In genomic region chr5:42880621-42881020, GRCh38 we compare ENCODE assay signal across 23 cellular contexts.
"Had no signal": no experiment of that assay in that cellular context is flagged by ENCODE, and none has a peak within 500 bp of the region (broad histone marks: within the 10 kb centered on the region; RNA-seq: fewer than 3 reads in every experiment).

No MANE protein-coding gene starts in this region.

- H3K9me3 ChIP-seq: gastroesophageal sphincter, left lung, lower lobe of right lung, suprapubic skin, thyroid gland, upper lobe of left lung, uterus had no signal

- H3K27ac Mint-ChIP-seq: immature natural killer cell; memory B cell; mesothelial cell of epicardium; natural killer cell; stimulated activated effector memory CD8-positive, alpha-beta T cell treated with anti-CD3 and anti-CD28 coated beads, Interleukin-12 subunit alpha, Interleukin-12 subunit beta, amount 100 ng/mL, for 72 hours had no signal

- DNase-seq: dorsolateral prefrontal cortex; effector CD8-positive, alpha-beta T cell; foreskin fibroblast; glutamatergic neuron; immature natural killer cell; left lung; lower lobe of right lung; natural killer cell; posterior cingulate gyrus; stimulated activated CD4-positive, alpha-beta T cell treated with anti-CD3 and anti-CD28 coated beads, Interleukin-4, amount 100 ng/mL, for 1 hour; stimulated activated CD8-positive, alpha-beta memory T cell treated with anti-CD3 and anti-CD28 coated beads, Interleukin-4, amount 100 ng/mL, for 48 hours; stimulated activated naive CD8-positive, alpha-beta T cell treated with anti-CD3 and anti-CD28 coated beads, Interleukin-15, Interleukin-2, amounts not matched to agents 100 U/mL and 50 U/mL, for 24 hours; thyroid gland; upper lobe of left lung; uterus had no signal

- H3K36me3 Mint-ChIP-seq: immature natural killer cell; memory B cell; mesothelial cell of epicardium; natural killer cell; stimulated activated effector memory CD8-positive, alpha-beta T cell treated with anti-CD3 and anti-CD28 coated beads, Interleukin-12 subunit alpha, Interleukin-12 subunit beta, amount 100 ng/mL, for 72 hours had no signal

- H3K9me3 Mint-ChIP-seq: immature natural killer cell; memory B cell; mesothelial cell of epicardium; natural killer cell; neural crest cell; stimulated activated effector memory CD8-positive, alpha-beta T cell treated with anti-CD3 and anti-CD28 coated beads, Interleukin-12 subunit alpha, Interleukin-12 subunit beta, amount 100 ng/mL, for 72 hours had no signal

- H3K27ac ChIP-seq: dorsolateral prefrontal cortex, gastroesophageal sphincter, lower lobe of right lung, suprapubic skin, thyroid gland, upper lobe of left lung had no signal

- H3K4me1 Mint-ChIP-seq: stimulated activated effector memory CD8-positive, alpha-beta T cell treated with anti-CD3 and anti-CD28 coated beads, Interleukin-12 subunit alpha, Interleukin-12 subunit beta, amount 100 ng/mL, for 72 hours had no signal

- H3K27me3 ChIP-seq: gastroesophageal sphincter, left lung, suprapubic skin, thyroid gland, upper lobe of left lung, uterus had no signal

- H3K4me3 ChIP-seq: coronary artery, dorsolateral prefrontal cortex, gastroesophageal sphincter, left lung, lower lobe of right lung, suprapubic skin, thyroid gland, upper lobe of left lung, uterus had no signal

- ATAC-seq: gastroesophageal sphincter; left lung; lower lobe of right lung; natural killer cell; stimulated activated effector memory CD8-positive, alpha-beta T cell treated with anti-CD3 and anti-CD28 coated beads, Interleukin-12 subunit alpha, Interleukin-12 subunit beta, amount 100 ng/mL, for 72 hours; stimulated activated naive CD8-positive, alpha-beta T cell treated with anti-CD3 and anti-CD28 coated beads, Interleukin-15, Interleukin-2, amounts not matched to agents 100 U/mL and 50 U/mL, for 24 hours had no signal

- H3K4me3 Mint-ChIP-seq: immature natural killer cell; memory B cell; mesothelial cell of epicardium; natural killer cell; neural crest cell; stimulated activated effector memory CD8-positive, alpha-beta T cell treated with anti-CD3 and anti-CD28 coated beads, Interleukin-12 subunit alpha, Interleukin-12 subunit beta, amount 100 ng/mL, for 72 hours had no signal

- H3K4me1 ChIP-seq: gastroesophageal sphincter, suprapubic skin, uterus had no signal

- FAIRE-seq: keratinocyte had no signal

- H3K36me3 ChIP-seq: gastroesophageal sphincter, left lung, lower lobe of right lung, suprapubic skin, thyroid gland, upper lobe of left lung, uterus had no signal
